ENCODE assay signal across 8 cellular contexts in genomic region chr9:36398745-36399144, GRCh38. TPM values are rescaled to one million over a fixed set of nuclear protein-coding genes. Genes with fewer than 3 reads are reported as not detected.
DNase-seq lines count a peak whose midpoint lies in the region; ATAC-seq, FAIRE-seq and TF ChIP-seq lines count a peak whose summit lies in the region.

No MANE protein-coding gene starts in this region.

- ATAC-seq in Panc1 (no peak), GM19463 (IDR thresholded peaks at IDR 0.05; ENCODE audit: unreplicated experiment) (no peak), HG03095 (IDR thresholded peaks at IDR 0.05; ENCODE audit: unreplicated experiment) (no peak), HG02588 (IDR thresholded peaks at IDR 0.05; ENCODE audit: unreplicated experiment) (no peak)

- peak overlapping the region; percentile 31 for H3K27ac Mint-ChIP-seq in osteocyte (ENCODE audit: unreplicated experiment)

- CTCF ChIA-PET in Panc1 (lab: Charles Lee) (no interaction called here), endothelial cell of umbilical vein (lab: Charles Lee) (no interaction called here)

- no peak overlapping the region for H3K9ac ChIP-seq in endothelial cell of umbilical vein (replicated peaks; ENCODE audit: extremely low read depth, insufficient read depth, low read length)

- peaks cover 65% of the 10 kb centered on the region for H3K79me2 ChIP-seq in endothelial cell of umbilical vein (ENCODE audit: control insufficient read depth, insufficient read depth, low read length)

- no peaks in the 10 kb centered on the region for H3K36me3 Mint-ChIP-seq in osteocyte (ENCODE audit: unreplicated experiment)

- H3K4me3 ChIP-seq in GM08714 (ENCODE audit: low read length) (peak overlapping the region; percentile 36; the same call in 1 of the 2 replicates), Panc1 (ENCODE audit: low read depth in 2 of 2, low read length in 2 of 2) (peak overlapping the region; percentile 79 to 90), endothelial cell of umbilical vein (replicated peaks in 1 of 3; ENCODE audit: insufficient read depth in 1 of 3, low read depth in 1 of 3, low read length in 3 of 3) (peak overlapping the region in 1 of 3 experiments; percentile 97)

- POLR2A ChIA-PET in Panc1 (lab: Charles Lee) (no interaction called here), endothelial cell of umbilical vein (lab: Charles Lee) (no interaction called here)

- H3K27me3 ChIP-seq in Panc1 (ENCODE audit: control insufficient read depth, insufficient read depth, low read length) = no peaks in the 10 kb centered on the region
- no peaks in the 10 kb centered on the region for H3K27me3 ChIP-seq in endothelial cell of umbilical vein (ENCODE audit: control insufficient read depth in 2 of 2, insufficient read depth in 2 of 2, low read length in 2 of 2)

- peak overlapping the region; percentile 100 for H3K4me2 ChIP-seq in endothelial cell of umbilical vein (ENCODE audit: insufficient read depth, low read length)

- dilution Hi-C loops in endothelial cell of umbilical vein (cut with MboI; ENCODE audit: extremely low pct_ligation_motif_present, low sequenced_read_pairs) = no loop called here

- no peaks in the 10 kb centered on the region for H3K9me3 Mint-ChIP-seq in osteocyte (ENCODE audit: unreplicated experiment)

- no peaks in the 10 kb centered on the region for H3K27me3 Mint-ChIP-seq in osteocyte (ENCODE audit: unreplicated experiment)

- no peak for TF ChIP-seq CTCF in Panc1 (IDR thresholded peaks at IDR 0.05)
- no peak for TF ChIP-seq CTCF in endothelial cell of umbilical vein (IDR thresholded peaks at IDR 0.05; ENCODE audit: extremely low read depth in 1 of 2, insufficient read depth in 1 of 2, low read depth in 1 of 2, low read length in 2 of 2)
- TF ChIP-seq CTCF in osteocyte (IDR thresholded peaks at IDR 0.05) = no peak

- in situ Hi-C loops in Panc1 (cut with HindIII; ENCODE audit: low pct_unique_long_range_greater_than_20kb, low sequenced_read_pairs) = no loop called here

- H3K27ac ChIP-seq in Panc1 (ENCODE audit: low read length) (peak overlapping the region; percentile 95), endothelial cell of umbilical vein (ENCODE audit: insufficient read depth, low read depth, low read length) (no peak overlapping the region)

- no peak for TF ChIP-seq POLR2A in endothelial cell of umbilical vein (IDR thresholded peaks at IDR 0.05; ENCODE audit: low read depth, low read length)

- H3K9me1 ChIP-seq in endothelial cell of umbilical vein (replicated peaks; ENCODE audit: control insufficient read depth, extremely low read depth, insufficient read depth, low read length) = no peaks in the 10 kb centered on the region

- H3K36me3 ChIP-seq in Panc1 (ENCODE audit: control insufficient read depth, insufficient read depth, low read length) (no peaks in the 10 kb centered on the region), endothelial cell of umbilical vein (ENCODE audit: control insufficient read depth in 2 of 2, extremely low read depth in 1 of 2, insufficient read depth in 2 of 2, low read length in 2 of 2) (peaks cover 0 to 2% of the 10 kb centered on the region in 2 experiments)

- peak overlapping the region; percentile 50 for H3K4me3 Mint-ChIP-seq in osteocyte (ENCODE audit: unreplicated experiment)

- H3K4me1 ChIP-seq in Panc1 (ENCODE audit: control insufficient read depth, insufficient read depth, low read length) (peaks cover 31% of the 10 kb centered on the region), endothelial cell of umbilical vein (ENCODE audit: control insufficient read depth, extremely low read depth, insufficient read depth, low read length) (peaks cover 14% of the 10 kb centered on the region)

- peaks cover 17% of the 10 kb centered on the region for H4K20me1 ChIP-seq in endothelial cell of umbilical vein (replicated peaks; ENCODE audit: control insufficient read depth, extremely low read depth, insufficient read depth, low read length)

- no peak for FAIRE-seq in endothelial cell of umbilical vein (lab: Jason Lieb, UNC)

- H3K9me3 ChIP-seq in Panc1 (ENCODE audit: control insufficient read depth, insufficient read depth, low read depth, low read length) = no peaks in the 10 kb centered on the region; the same call in 1 of the 2 replicates
- H3K9me3 ChIP-seq in endothelial cell of umbilical vein (replicated peaks; ENCODE audit: control insufficient read depth, insufficient read depth, low read length) = no peaks in the 10 kb centered on the region

- H3K4me1 Mint-ChIP-seq in osteocyte (ENCODE audit: unreplicated experiment) = peaks cover 37% of the 10 kb centered on the region

- DNase-seq in Panc1 (ENCODE audit: low read depth, low spot score) = no peak
- no peak for DNase-seq in endothelial cell of umbilical vein (ENCODE audit: low read depth, low spot score)
- DNase-seq in osteocyte (ENCODE audit: extremely low spot score, unreplicated experiment) = no peak
- DNase-seq in hippocampal formation (lab: John Stamatoyannopoulos, UW) = no peak

- intact Hi-C loops in Panc1 (cut with micrococcal nuclease; ENCODE audit: unreplicated experiment) (no loop called here), endothelial cell of umbilical vein (cut with micrococcal nuclease) (no loop called here)

- H2AFZ ChIP-seq in endothelial cell of umbilical vein (ENCODE audit: low read depth, low read length) = no peak overlapping the region

- BruUV-seq in Panc1 (replicated peaks; lab: Mats Ljungman, UMichigan) (no TSS peak), endothelial cell of umbilical vein (replicated peaks; lab: Mats Ljungman, UMichigan) (no TSS peak)

TF ChIP-seq in endothelial cell of umbilical vein, 7 proteins besides CTCF, POLR2A, EP300 and RAD21:
- no peak for TF ChIP-seq POLR2AphosphoS5 (IDR thresholded peaks at IDR 0.05; ENCODE audit: insufficient read depth, low read depth, low read length)
- TF ChIP-seq FOS (IDR thresholded peaks at IDR 0.05; ENCODE audit: borderline replicate concordance, insufficient read depth, low read length) = no peak
- no peak for TF ChIP-seq EZH2 (IDR thresholded peaks at IDR 0.05; ENCODE audit: borderline replicate concordance, low read depth, low read length, severe bottlenecking)
- no peak for TF ChIP-seq GATA2 (IDR thresholded peaks at IDR 0.05; ENCODE audit: insufficient read depth, insufficient read length, low read depth, low read length)
- TF ChIP-seq MYC (IDR thresholded peaks at IDR 0.05; ENCODE audit: low read depth, low read length) = no peak
- TF ChIP-seq MAX (IDR thresholded peaks at IDR 0.05; ENCODE audit: insufficient read depth, insufficient read length) = no peak
- no peak for TF ChIP-seq JUN (IDR thresholded peaks at IDR 0.05; ENCODE audit: borderline replicate concordance, insufficient read depth, insufficient read length, low read depth)

RNA-seq across cellular contexts. Expression of gene RNF38, which starts 1.3 kb away (rescaled TPM):
- 78.0 TPM for total RNA-seq in Panc1 (2021; ENCODE audit: unreplicated experiment)
- polyA plus RNA-seq in Panc1 (2012; ENCODE audit: insufficient read length) = 34.0 TPM
- total RNA-seq in endothelial cell of umbilical vein = 36.7 and 47.2 TPM in 2 replicates
- polyA plus RNA-seq in endothelial cell of umbilical vein = 36.7 and 37.4 TPM in 2 replicates
- 23.0 and 30.5 TPM in 2 replicates for polyA plus RNA-seq in endothelial cell of umbilical vein (2011; cell fraction: cytosol; rRNA removed)
- 31.5 and 33.5 TPM in 2 replicates for polyA plus RNA-seq in endothelial cell of umbilical vein (2011; cell fraction: nucleus; rRNA removed)
- polyA plus RNA-seq in endothelial cell of umbilical vein (2012) = 19.2 and 23.2 TPM in 2 replicates
- 89.2 and 99.3 TPM in 2 replicates for polyA minus RNA-seq in endothelial cell of umbilical vein
- polyA minus RNA-seq in endothelial cell of umbilical vein (2011; cell fraction: cytosol; rRNA and poly(A)+ RNA removed) = 13.4 TPM
- 35.6 and 46.8 TPM in 2 replicates for polyA minus RNA-seq in endothelial cell of umbilical vein (2011; cell fraction: nucleus; rRNA and poly(A)+ RNA removed)
- 30.2 and 31.1 TPM in 2 replicates for total RNA-seq in osteocyte
